Comparison of ENCODE assay signal across 9 cellular contexts in the genomic region with DNA sequence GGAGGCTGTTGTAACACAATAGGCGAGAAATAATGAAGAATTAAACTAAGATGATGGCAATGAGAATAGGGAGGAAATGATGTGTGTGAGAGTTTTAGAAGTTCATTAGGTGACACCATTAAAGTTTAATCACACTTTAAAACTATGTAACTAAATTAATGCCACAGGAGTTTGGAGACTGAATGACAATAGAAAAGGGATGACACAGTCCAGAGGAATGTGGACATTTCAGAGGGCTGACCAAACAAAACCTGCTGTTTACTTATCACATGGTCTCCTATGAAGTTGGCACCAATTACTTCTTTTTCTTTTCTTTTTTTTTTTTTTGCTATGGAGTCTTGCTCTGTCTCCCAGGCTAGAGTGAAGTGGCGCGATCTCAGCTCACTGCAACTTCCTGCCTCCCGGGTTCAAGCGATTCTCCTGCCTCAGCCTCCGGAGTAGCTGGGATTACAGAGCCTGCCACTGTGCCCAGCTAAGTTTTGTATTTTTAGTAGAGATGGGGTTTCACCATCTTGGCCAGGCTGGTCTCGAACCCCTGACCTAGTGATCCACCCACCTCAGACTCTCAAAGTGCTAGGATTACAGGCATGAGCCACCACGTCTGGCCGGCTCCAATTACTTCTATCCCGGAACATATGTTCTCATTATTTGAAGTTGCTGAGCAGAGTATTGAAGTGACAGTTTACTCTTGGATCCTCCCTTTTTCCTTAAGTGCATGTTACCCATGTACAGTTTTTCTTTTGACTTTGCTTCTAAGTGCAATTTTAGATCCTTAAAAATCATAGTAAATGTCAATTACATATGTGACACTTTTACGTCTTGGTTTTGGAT. TPM values are rescaled to one million over a fixed set of nuclear protein-coding genes. Genes with fewer than 3 reads are reported as not detected.
A peak's percentile ranks its signal among the peaks of the same experiment; 100 is the strongest.
DNase-seq lines count a peak whose midpoint lies in the region; ATAC-seq and TF ChIP-seq lines count a peak whose summit lies in the region.
"Had no signal": no experiment of that assay in that cellular context is flagged by ENCODE, and none has a peak within 500 bp of the region (broad histone marks: within the 10 kb centered on the region; RNA-seq: fewer than 3 reads in every experiment).

No MANE protein-coding gene starts in this region.

- TF ChIP-seq CTCF in HCT116 (IDR thresholded peaks at IDR 0.05 in 2 of 3, conservative IDR thresholded peaks at IDR 0.05 in 1 of 3; ENCODE audit: borderline replicate concordance in 1 of 3, insufficient read depth in 1 of 3, low read depth in 2 of 3, low read length in 2 of 3) (no peak), fibroblast of villous mesenchyme (IDR thresholded peaks at IDR 0.05; ENCODE audit: insufficient read depth, low read depth, low read length) (no peak), smooth muscle cell (IDR thresholded peaks at IDR 0.05; ENCODE audit: borderline replicate concordance, insufficient read depth, poor library complexity, severe bottlenecking) (no peak)

- POLR2A ChIA-PET in HCT116 (lab: Charles Lee) = no interaction called here

- H3K79me1 ChIP-seq in neuronal stem cell (ENCODE audit: low read depth, low read length) = peaks cover 2% of the 10 kb centered on the region

- H3K36me3 ChIP-seq in HCT116 (ENCODE audit: control insufficient read depth in 1 of 2, insufficient read depth in 2 of 2, low read length in 2 of 2) (no peaks in the 10 kb centered on the region), smooth muscle cell (ENCODE audit: low read depth) (no peaks in the 10 kb centered on the region), neuronal stem cell (replicated peaks in 1 of 2; ENCODE audit: control insufficient read depth in 2 of 2, insufficient read depth in 2 of 2, low read length in 2 of 2) (peaks cover 0 to 7% of the 10 kb centered on the region in 2 donors)

- H3K9me3 ChIP-seq in HCT116 (ENCODE audit: control insufficient read depth in 1 of 2, insufficient read depth in 1 of 2, low read depth in 1 of 2, low read length in 2 of 2) (no peaks in the 10 kb centered on the region), T-helper 17 cell (ENCODE audit: control insufficient read depth, low read length, poor library complexity, severe bottlenecking) (no peaks in the 10 kb centered on the region), smooth muscle cell (replicated peaks; ENCODE audit: low read depth) (no peaks in the 10 kb centered on the region), neuronal stem cell (replicated peaks in 1 of 2; ENCODE audit: control insufficient read depth in 2 of 2, insufficient read depth in 1 of 2, low read depth in 1 of 2, low read length in 2 of 2) (no peaks in the 10 kb centered on the region)

- H3K23ac ChIP-seq in neuronal stem cell (ENCODE audit: low read depth, low read length, poor library complexity) = no peak overlapping the region

- TF ChIP-seq POLR2A in HCT116 (IDR thresholded peaks at IDR 0.05; ENCODE audit: borderline replicate concordance, extremely low read depth, insufficient read depth, insufficient read length) = no peak

- H3K27me3 ChIP-seq in HCT116 (ENCODE audit: insufficient read depth, low read length) = no peaks in the 10 kb centered on the region
- H3K27me3 ChIP-seq in smooth muscle cell (ENCODE audit: low read depth) = no peaks in the 10 kb centered on the region
- no peaks in the 10 kb centered on the region for H3K27me3 ChIP-seq in neuronal stem cell (ENCODE audit: control insufficient read depth in 3 of 3, insufficient read depth in 3 of 3, low read depth in 1 of 3, low read length in 3 of 3)

- no peak overlapping the region for H4K91ac ChIP-seq in neuronal stem cell (ENCODE audit: low read depth, low read length, poor library complexity)

- no peak overlapping the region for H2BK120ac ChIP-seq in neuronal stem cell (ENCODE audit: low read depth, low read length)

- no peak overlapping the region for H3K4me3 ChIP-seq in HCT116 (replicated peaks in 1 of 2; ENCODE audit: low read depth in 1 of 2, low read length in 2 of 2)
- H3K4me3 ChIP-seq in fibroblast of villous mesenchyme (ENCODE audit: low read depth, low read length) = no peak overlapping the region
- H3K4me3 ChIP-seq in smooth muscle cell = peak overlapping the region; percentile 5
- no peak overlapping the region for H3K4me3 ChIP-seq in neuronal stem cell (ENCODE audit: low read length in 2 of 2)

- peak overlapping the region; percentile 75 for H3K27ac Mint-ChIP-seq in T-helper 17 cell

- no peak for TF ChIP-seq RAD21 in HCT116 (IDR thresholded peaks at IDR 0.05; ENCODE audit: low read depth)

- CTCF ChIA-PET in HCT116 (lab: Charles Lee) = no interaction called here

- H2AFZ ChIP-seq in HCT116 (ENCODE audit: low read depth, low read length, poor library complexity, severe bottlenecking) (no peak overlapping the region), smooth muscle cell (ENCODE audit: low read depth) (no peak overlapping the region), neuronal stem cell (ENCODE audit: low read length) (no peak overlapping the region)

- WGBS in smooth muscle cell (ENCODE audit: low lambda C conversion rate) = 63% methylated on average over 11 of the region's 11 CpGs
- WGBS in neuronal stem cell (ENCODE audit: extremely low coverage in 2 of 2, insufficient read length in 2 of 2, insufficient replicate concordance in 1 of 2), 2 donors = no CpG with 5 or more reads among the region's 11 CpGs

- intact Hi-C loops in HCT116 (cut with micrococcal nuclease) = no loop called here

- H4K20me1 ChIP-seq in HCT116 (ENCODE audit: insufficient read depth) (peaks cover 12% of the 10 kb centered on the region; the same call in 1 of the 2 replicates), smooth muscle cell (ENCODE audit: low read depth) (peaks cover 29% of the 10 kb centered on the region)

- no TSS peak for BruUV-seq in HCT116 (replicated peaks; lab: Mats Ljungman, UMichigan)

- no peak overlapping the region for H3K14ac ChIP-seq in neuronal stem cell (ENCODE audit: low read length)

- H3K27ac ChIP-seq in HCT116 (ENCODE audit: low read depth, low read length) = peak overlapping the region; percentile 27; the same call in 1 of the 2 replicates
- H3K27ac ChIP-seq in smooth muscle cell (ENCODE audit: low read depth) = peak overlapping the region; percentile 92
- no peak overlapping the region for H3K27ac ChIP-seq in neuronal stem cell (replicated peaks; ENCODE audit: low read length)

- no peaks in the 10 kb centered on the region for H3K9me2 ChIP-seq in HCT116 (ENCODE audit: insufficient read depth)

- no peak overlapping the region for H4K8ac ChIP-seq in neuronal stem cell (ENCODE audit: low read depth, low read length)

- H2AK5ac ChIP-seq in neuronal stem cell (ENCODE audit: low read depth, low read length) = no peak overlapping the region

- H3F3A ChIP-seq in smooth muscle cell (ENCODE audit: low read depth) = peaks cover 20% of the 10 kb centered on the region

- H3K9ac ChIP-seq in HCT116 (ENCODE audit: low read length) = no peak overlapping the region
- peak overlapping the region; percentile 11 for H3K9ac ChIP-seq in smooth muscle cell (ENCODE audit: low read depth)
- no peak overlapping the region for H3K9ac ChIP-seq in neuronal stem cell (ENCODE audit: low read depth, low read length, poor library complexity)

- H3K4ac ChIP-seq in neuronal stem cell (ENCODE audit: low read length) = no peak overlapping the region

- H3K79me2 ChIP-seq in HCT116 (ENCODE audit: insufficient read depth, low read length) = peaks cover 89% of the 10 kb centered on the region
- peaks cover 75% of the 10 kb centered on the region for H3K79me2 ChIP-seq in smooth muscle cell (ENCODE audit: low read depth)

- peak overlapping the region; percentile 54 for H3K4me2 ChIP-seq in HCT116 (ENCODE audit: low read length)
- peak overlapping the region; percentile 70 for H3K4me2 ChIP-seq in smooth muscle cell
- no peak overlapping the region for H3K4me2 ChIP-seq in neuronal stem cell (ENCODE audit: insufficient read depth, low read length, poor library complexity, severe bottlenecking)

- no peak overlapping the region for H3K4me3 Mint-ChIP-seq in T-helper 17 cell

- H3K18ac ChIP-seq in neuronal stem cell (ENCODE audit: low read length) = no peak overlapping the region

- H2BK5ac ChIP-seq in neuronal stem cell (ENCODE audit: low read length) = no peak overlapping the region

- RAD21 ChIA-PET in HCT116 (lab: Charles Lee; ENCODE audit: low non-redundant PET in 1 of 2, low total read pairs in 2 of 2, uncharacterized antibody in 2 of 2, unreplicated experiment in 2 of 2) = no interaction called here

- H3K4me1 ChIP-seq in HCT116 (ENCODE audit: control insufficient read depth in 1 of 2, insufficient read depth in 2 of 2, low read length in 2 of 2) (peaks cover 20 to 53% of the 10 kb centered on the region in 2 experiments), smooth muscle cell (ENCODE audit: low read depth) (peaks cover 31% of the 10 kb centered on the region), neuronal stem cell (ENCODE audit: control insufficient read depth in 2 of 2, insufficient read depth in 1 of 2, low read depth in 1 of 2, low read length in 2 of 2) (peaks cover 2 to 9% of the 10 kb centered on the region in 2 donors)

- peaks cover 4% of the 10 kb centered on the region for H3K36me3 Mint-ChIP-seq in T-helper 17 cell (ENCODE audit: low read depth)

- peaks cover 73% of the 10 kb centered on the region for H3K4me1 Mint-ChIP-seq in T-helper 17 cell

- no peak overlapping the region for H2BK15ac ChIP-seq in neuronal stem cell (ENCODE audit: low read length)

- ATAC-seq in HCT116 (0 out of 2 replicates have a peak, but pooled peaks have one; percentile 23), T-helper 17 cell (no peak), HG03025 (IDR thresholded peaks at IDR 0.05; ENCODE audit: low FRiP score, unreplicated experiment) (no peak), GM21619 (IDR thresholded peaks at IDR 0.05; ENCODE audit: unreplicated experiment) (no peak), GM19328 (IDR thresholded peaks at IDR 0.05; ENCODE audit: unreplicated experiment) (no peak)

- no peak overlapping the region for H2BK12ac ChIP-seq in neuronal stem cell (ENCODE audit: low read length)

- DNase-seq in HCT116 (ENCODE audit: low read depth, low spot score) = no peak
- DNase-seq in T-helper 17 cell = no peak
- DNase-seq in fibroblast of villous mesenchyme (ENCODE audit: low read depth) = peak; percentile 30
- DNase-seq in smooth muscle cell (lab: John Stamatoyannopoulos, UW; ENCODE audit: unreplicated experiment) = no peak
- DNase-seq in neuronal stem cell (ENCODE audit: low spot score) = no peak
- DNase-seq: T-helper 9 cell had no signal

- H3K27me3 Mint-ChIP-seq in T-helper 17 cell = no peaks in the 10 kb centered on the region

TF ChIP-seq in HCT116, 20 proteins besides CTCF, POLR2A, EP300 and RAD21:
- TF ChIP-seq SRF (IDR thresholded peaks at IDR 0.05; ENCODE audit: low read depth) (no peak), FOSL1 (IDR thresholded peaks at IDR 0.05; ENCODE audit: low read depth) (peak; percentile 45), JUND (IDR thresholded peaks at IDR 0.05) (peak; percentile 28; the same call in 1 of the 2 replicates)

RNA-seq across cellular contexts. Expression of gene AGPS, which starts 4.3 kb away (rescaled TPM):
- total RNA-seq in HCT116 (2021; ENCODE audit: unreplicated experiment) (66.6 TPM), T-helper 17 cell (10 to 100 TPM; 26.2 to 27.7 TPM), fibroblast of villous mesenchyme (36.7 and 46.2 TPM in 2 replicates), smooth muscle cell (40.1 and 41.4 TPM in 2 replicates)
- polyA plus RNA-seq in HCT116 (2012) = 13.4 and 16.7 TPM in 2 replicates
- polyA plus RNA-seq in smooth muscle cell = 16.8 and 19.5 TPM in 2 replicates
- polyA plus RNA-seq in neuronal stem cell (2013, experiment 1 of 2) = 21.5 TPM
- polyA plus RNA-seq in neuronal stem cell (2013, experiment 2 of 2) = 22.3 TPM
